ENCODE assay signal across 1 cellular context in genomic region chr22:37442537-37442936, GRCh38.
TF ChIP-seq lines count a peak whose summit lies in the region.

No MANE protein-coding gene starts in this region.

TF ChIP-seq in HepG2, 621 proteins besides CTCF, POLR2A, EP300 and RAD21 (continued from another document):
- no peak for TF ChIP-seq ZBTB40 (IDR thresholded peaks at IDR 0.05)
- TF ChIP-seq ZBTB40 (CRISPR knock-in tag; IDR thresholded peaks at IDR 0.05), result no peak
- no peak for TF ChIP-seq ASH2L (IDR thresholded peaks at IDR 0.05; ENCODE audit: insufficient read length, low read depth, low read length)
- TF ChIP-seq CREB3 (CRISPR knock-in tag; IDR thresholded peaks at IDR 0.05), result no peak
- TF ChIP-seq TP53 (CRISPR knock-in tag; conservative IDR thresholded peaks at IDR 0.05), result no peak
- no peak for TF ChIP-seq ZNF33A (CRISPR knock-in tag; IDR thresholded peaks at IDR 0.05; ENCODE audit: borderline replicate concordance)
- TF ChIP-seq TBX3 (IDR thresholded peaks at IDR 0.05; ENCODE audit: borderline replicate concordance), result no peak
- TF ChIP-seq AHR (CRISPR knock-in tag; IDR thresholded peaks at IDR 0.05), result no peak
- no peak for TF ChIP-seq ZMYM2 (CRISPR knock-in tag; IDR thresholded peaks at IDR 0.05)
- no peak for TF ChIP-seq ZNF619 (CRISPR knock-in tag; IDR thresholded peaks at IDR 0.05)
- TF ChIP-seq ZNF143 (CRISPR knock-in tag; IDR thresholded peaks at IDR 0.05), result peak; percentile 86
- TF ChIP-seq ZNF142 (CRISPR knock-in tag; IDR thresholded peaks at IDR 0.05), result no peak
- no peak for TF ChIP-seq FOXK2 (IDR thresholded peaks at IDR 0.05)
- no peak for TF ChIP-seq TOPORS (CRISPR knock-in tag; IDR thresholded peaks at IDR 0.05)
- TF ChIP-seq MED8 (CRISPR knock-in tag; IDR thresholded peaks at IDR 0.05; ENCODE audit: insufficient replicate concordance), result no peak
- 0 out of 2 replicates have a peak, but pooled peaks have one; percentile 49 for TF ChIP-seq NFYB (CRISPR knock-in tag; IDR thresholded peaks at IDR 0.05)
- TF ChIP-seq ZKSCAN1 (IDR thresholded peaks at IDR 0.05; ENCODE audit: low read length), result no peak
- TF ChIP-seq ZNF670 (CRISPR knock-in tag; IDR thresholded peaks at IDR 0.05; ENCODE audit: borderline replicate concordance), result no peak
- TF ChIP-seq RNF2 (conservative IDR thresholded peaks at IDR 0.05; ENCODE audit: low read depth), result no peak
- TF ChIP-seq POLR2AphosphoS5 (IDR thresholded peaks at IDR 0.05; ENCODE audit: low read depth, low read length), result no peak
- TF ChIP-seq NRL (CRISPR knock-in tag; IDR thresholded peaks at IDR 0.05; ENCODE audit: borderline replicate concordance), result no peak
- peak; percentile 67; the same call in 1 of the 2 replicates for TF ChIP-seq GABPB1 (CRISPR knock-in tag; IDR thresholded peaks at IDR 0.05)
- TF ChIP-seq DBP (CRISPR knock-in tag; IDR thresholded peaks at IDR 0.05; ENCODE audit: not compliant biosample characterization), result no peak
- no peak for TF ChIP-seq ZNF362 (CRISPR knock-in tag; IDR thresholded peaks at IDR 0.05; ENCODE audit: borderline replicate concordance)
- no peak for TF ChIP-seq HOXA9 (CRISPR knock-in tag; IDR thresholded peaks at IDR 0.05; ENCODE audit: borderline replicate concordance)
- TF ChIP-seq HNRNPK (IDR thresholded peaks at IDR 0.05; ENCODE audit: low read depth, low read length, poor library complexity, severe bottlenecking), result no peak
- TF ChIP-seq ZSCAN21 (CRISPR knock-in tag; IDR thresholded peaks at IDR 0.05; ENCODE audit: borderline replicate concordance), result no peak
- TF ChIP-seq ZSCAN30 (CRISPR knock-in tag; IDR thresholded peaks at IDR 0.05), result no peak
- no peak for TF ChIP-seq ZBTB7A (CRISPR knock-in tag; IDR thresholded peaks at IDR 0.05)
- no peak for TF ChIP-seq MLXIP (CRISPR knock-in tag; IDR thresholded peaks at IDR 0.05; ENCODE audit: borderline replicate concordance)
- TF ChIP-seq ZNF382 (CRISPR knock-in tag; IDR thresholded peaks at IDR 0.05; ENCODE audit: borderline replicate concordance), result no peak
- no peak for TF ChIP-seq HNRNPH1 (optimal IDR thresholded peaks at IDR 0.05; ENCODE audit: low read depth, low read length)
- TF ChIP-seq ZNF317 (CRISPR knock-in tag; IDR thresholded peaks at IDR 0.05), result no peak
- no peak for TF ChIP-seq SNRNP70 (IDR thresholded peaks at IDR 0.05; ENCODE audit: low read depth, low read length)
- TF ChIP-seq PRDM4 (CRISPR knock-in tag; IDR thresholded peaks at IDR 0.05; ENCODE audit: borderline replicate concordance), result no peak
